8 cellular contexts compared by ENCODE assay signal in genomic region chr14:91509083-91509877, GRCh38. TPM values are rescaled to one million over a fixed set of nuclear protein-coding genes. Genes with fewer than 3 reads are reported as not detected.
DNase-seq lines count a peak whose midpoint lies in the region; ATAC-seq and TF ChIP-seq lines count a peak whose summit lies in the region.

No MANE protein-coding gene starts in this region.

- peak overlapping the region; percentile 100 for H3K27ac Mint-ChIP-seq in activated CD4-positive, alpha-beta T cell treated with anti-CD3 and anti-CD28 coated beads for 36 hours

- peaks cover 31% of the 10 kb centered on the region for H3K4me1 Mint-ChIP-seq in activated CD4-positive, alpha-beta T cell treated with anti-CD3 and anti-CD28 coated beads for 36 hours

- DNase-seq in Karpas-422, result peak; percentile 78
- DNase-seq in activated CD4-positive, alpha-beta T cell treated with anti-CD3 and anti-CD28 coated beads for 36 hours, result peak; percentile 65
- DNase-seq in coronary artery (ENCODE audit: low spot score), result peak; percentile 78
- peak; percentile 65 for DNase-seq in lower lobe of right lung
- peak; percentile 19 to 32 for DNase-seq in stimulated activated CD4-positive, alpha-beta T cell treated with anti-CD3 and anti-CD28 coated beads, Interleukin-4, amount 100 ng/mL, for 48 hours (ENCODE audit: low read depth in 2 of 2)
- no peak for DNase-seq in superior temporal gyrus (ENCODE audit: extremely low spot score)

- H3K79me2 ChIP-seq in DOHH2 (ENCODE audit: control insufficient read depth, low read length), result peaks cover 72% of the 10 kb centered on the region
- H3K79me2 ChIP-seq in Karpas-422 (ENCODE audit: low read length), result peaks cover 56% of the 10 kb centered on the region

- H3K9me3 ChIP-seq in DOHH2 (ENCODE audit: control insufficient read depth, insufficient read depth, low read length), result no peaks in the 10 kb centered on the region
- no peaks in the 10 kb centered on the region for H3K9me3 ChIP-seq in Karpas-422 (ENCODE audit: low read length)
- H3K9me3 ChIP-seq in lower lobe of right lung, result no peaks in the 10 kb centered on the region

- no peaks in the 10 kb centered on the region for H3K27me3 Mint-ChIP-seq in activated CD4-positive, alpha-beta T cell treated with anti-CD3 and anti-CD28 coated beads for 36 hours

- H3K4me3 ChIP-seq in DOHH2 (ENCODE audit: low read length) (peak overlapping the region; percentile 82), Karpas-422 (ENCODE audit: low read length) (peak overlapping the region; percentile 69), coronary artery (peak overlapping the region; percentile 84), lower lobe of right lung (peak overlapping the region; percentile 94)

- H3K27ac ChIP-seq in DOHH2 (ENCODE audit: low read depth, low read length), result peak overlapping the region; percentile 93
- peak overlapping the region; percentile 87 for H3K27ac ChIP-seq in Karpas-422 (ENCODE audit: low read length)
- H3K27ac ChIP-seq in coronary artery, result peak overlapping the region; percentile 96
- H3K27ac ChIP-seq in lower lobe of right lung, result peak overlapping the region; percentile 100

- H3K9ac ChIP-seq in Karpas-422 (ENCODE audit: low read length), result peak overlapping the region; percentile 90

- peaks cover 39% of the 10 kb centered on the region for H3K4me1 ChIP-seq in DOHH2 (ENCODE audit: control insufficient read depth, low read length)
- peaks cover 24% of the 10 kb centered on the region for H3K4me1 ChIP-seq in Karpas-422 (ENCODE audit: low read length)
- H3K4me1 ChIP-seq in lower lobe of right lung, result peaks cover 43% of the 10 kb centered on the region

- H2AFZ ChIP-seq in Karpas-422 (ENCODE audit: low read length), result peak overlapping the region; percentile 69

- peaks cover 56% of the 10 kb centered on the region for H3K36me3 ChIP-seq in DOHH2 (ENCODE audit: control insufficient read depth, low read length)
- H3K36me3 ChIP-seq in Karpas-422 (ENCODE audit: insufficient read depth, low read length), result peaks cover 35% of the 10 kb centered on the region
- peaks cover 21% of the 10 kb centered on the region for H3K36me3 ChIP-seq in lower lobe of right lung

- peak; percentile 4 for ATAC-seq in GM21786 (IDR thresholded peaks at IDR 0.05; ENCODE audit: unreplicated experiment)
- ATAC-seq in activated CD4-positive, alpha-beta T cell treated with anti-CD3 and anti-CD28 coated beads for 36 hours, result peak; percentile 4
- peak; percentile 0 to 48 for ATAC-seq in lower lobe of right lung

- peaks cover 25% of the 10 kb centered on the region for H4K20me1 ChIP-seq in DOHH2 (ENCODE audit: control insufficient read depth, insufficient read depth, low read depth, low read length)
- H4K20me1 ChIP-seq in Karpas-422 (ENCODE audit: insufficient read depth, low read depth, low read length), result peaks cover 41% of the 10 kb centered on the region

- intact Hi-C loops in activated CD4-positive, alpha-beta T cell treated with anti-CD3 and anti-CD28 coated beads for 36 hours (cut with DNase I, micrococcal nuclease), result loop anchor here (2.0 to 5.0 kb wide), 2 partner anchors 14 to 92 kb away; partner anchors contain the start of gene CCDC88C (in 1 of the 2)
- intact Hi-C loops in lower lobe of right lung (cut with DNase I), result no loop called here

- H3K27me3 ChIP-seq in DOHH2 (ENCODE audit: control insufficient read depth, low read length) (no peaks in the 10 kb centered on the region), Karpas-422 (ENCODE audit: low read length) (no peaks in the 10 kb centered on the region), lower lobe of right lung (ENCODE audit: low read depth) (no peaks in the 10 kb centered on the region)

- H3K4me2 ChIP-seq in DOHH2 (ENCODE audit: low read length) (peak overlapping the region; percentile 90), Karpas-422 (ENCODE audit: low read depth, low read length, poor library complexity, severe bottlenecking) (peak overlapping the region; percentile 76)

- H3K4me3 Mint-ChIP-seq in activated CD4-positive, alpha-beta T cell treated with anti-CD3 and anti-CD28 coated beads for 36 hours, result peak overlapping the region; percentile 96

- no peaks in the 10 kb centered on the region for H3F3A ChIP-seq in DOHH2 (ENCODE audit: control insufficient read depth, insufficient read depth)

- TF ChIP-seq CTCF in DOHH2 (IDR thresholded peaks at IDR 0.05; ENCODE audit: low read depth, low read length, poor library complexity, severe bottlenecking) (no peak), coronary artery (IDR thresholded peaks at IDR 0.05) (no peak), lower lobe of right lung (IDR thresholded peaks at IDR 0.05) (no peak)

- POLR2A ChIA-PET in activated CD4-positive, alpha-beta T cell treated with anti-CD3 and anti-CD28 coated beads for 36 hours (lab: Charles Lee), result interaction anchor here (0.6 to 1.6 kb wide), 7 partner anchors 8 to 347 kb away, joined by 3 to 7 read pairs (median 3); partner anchors contain the start of gene GPR68

- H3K9me2 ChIP-seq in DOHH2 (replicated peaks; ENCODE audit: control insufficient read depth, low read length), result no peaks in the 10 kb centered on the region
- no peaks in the 10 kb centered on the region for H3K9me2 ChIP-seq in Karpas-422 (replicated peaks; ENCODE audit: insufficient read depth, low read length)

- H3K9me3 Mint-ChIP-seq in activated CD4-positive, alpha-beta T cell treated with anti-CD3 and anti-CD28 coated beads for 36 hours (ENCODE audit: low read depth), result no peaks in the 10 kb centered on the region

- CTCF ChIA-PET in activated CD4-positive, alpha-beta T cell treated with anti-CD3 and anti-CD28 coated beads for 36 hours (lab: Charles Lee), result interaction anchor here (0.6 to 1.5 kb wide), 5 partner anchors 12 to 402 kb away, joined by 3 to 7 read pairs (median 5); no protein-coding TSS in a partner anchor

- H3K36me3 Mint-ChIP-seq in activated CD4-positive, alpha-beta T cell treated with anti-CD3 and anti-CD28 coated beads for 36 hours (ENCODE audit: low read depth), result peaks cover 45% of the 10 kb centered on the region

RNA-seq across cellular contexts. Expression of gene PPP4R3A, which starts 0.8 kb away (rescaled TPM):
- 99.5 and 100 TPM in 2 replicates for total RNA-seq in Karpas-422 (2014; rRNA removed; shearing (Covaris generic); ENCODE audit: low replicate concordance)
- 100 to 1,000 TPM; 105 to 122 TPM for total RNA-seq in activated CD4-positive, alpha-beta T cell treated with anti-CD3 and anti-CD28 coated beads for 36 hours
- total RNA-seq in lower lobe of right lung, result 85.4 TPM
